1 cellular context compared by ENCODE assay signal in genomic region chr16:35562471-35562870, GRCh38.
TF ChIP-seq lines count a peak whose summit lies in the region.

No MANE protein-coding gene starts in this region.

TF ChIP-seq in GM12878, 131 proteins besides CTCF, POLR2A, EP300 and RAD21 (continued from another document):
- TF ChIP-seq CUX1 (IDR thresholded peaks at IDR 0.05; ENCODE audit: insufficient replicate concordance, low read depth, low read length), result no peak
- TF ChIP-seq E2F4 (IDR thresholded peaks at IDR 0.05; ENCODE audit: low read depth, low read length), result no peak
- TF ChIP-seq BACH1 (IDR thresholded peaks at IDR 0.05; ENCODE audit: borderline replicate concordance), result no peak
- TF ChIP-seq NRF1 (conservative IDR thresholded peaks at IDR 0.05; ENCODE audit: low read depth, low read length), result no peak
- TF ChIP-seq ESRRA (IDR thresholded peaks at IDR 0.05; ENCODE audit: low read length), result no peak
- no peak for TF ChIP-seq ZNF687 (IDR thresholded peaks at IDR 0.05)
- TF ChIP-seq REST (IDR thresholded peaks at IDR 0.05; ENCODE audit: low read depth, low read length), result no peak
- TF ChIP-seq CBX3 (IDR thresholded peaks at IDR 0.05; ENCODE audit: borderline replicate concordance, low read depth), result no peak
- TF ChIP-seq STAT1 (conservative IDR thresholded peaks at IDR 0.05), result no peak
- TF ChIP-seq IRF4 (IDR thresholded peaks at IDR 0.05; ENCODE audit: low read depth, low read length), result no peak
- TF ChIP-seq HDAC2 (IDR thresholded peaks at IDR 0.05), result no peak
